Comparison of ENCODE assay signal across 1 cellular context in genomic region chr1:111099289-111099688, GRCh38.
TF ChIP-seq lines count a peak whose summit lies in the region.

No MANE protein-coding gene starts in this region.

TF ChIP-seq in K562, 482 proteins besides CTCF, POLR2A, EP300 and RAD21 (continued from another document and continues in another):
- TF ChIP-seq CBX1 (IDR thresholded peaks at IDR 0.05; ENCODE audit: low read depth) (peak; percentile 36; the same call in 1 of the 2 replicates), ZNF592 (IDR thresholded peaks at IDR 0.05) (no peak), FOXK2 (conservative IDR thresholded peaks at IDR 0.05 in 1 of 2, IDR thresholded peaks at IDR 0.05 in 1 of 2; ENCODE audit: low read depth in 2 of 2) (peak; percentile 49 to 68; a peak in 2 of 4 replicates), ZBTB17 (CRISPR knock-in tag; IDR thresholded peaks at IDR 0.05) (no peak), HINFP (tag; conservative IDR thresholded peaks at IDR 0.05; ENCODE audit: low read depth) (no peak), ZNF695 (CRISPR knock-in tag; IDR thresholded peaks at IDR 0.05) (no peak), RBM25 (IDR thresholded peaks at IDR 0.05; ENCODE audit: low read depth, low read length, severe bottlenecking) (peak; percentile 33), SMARCC2 (IDR thresholded peaks at IDR 0.05; ENCODE audit: low read depth) (no peak), FOXA3 (CRISPR knock-in tag; conservative IDR thresholded peaks at IDR 0.05 in 1 of 2, IDR thresholded peaks at IDR 0.05 in 1 of 2) (peak; percentile 59 to 70; a peak in 2 of 4 replicates), FOXJ3 (CRISPR knock-in tag; IDR thresholded peaks at IDR 0.05) (no peak), YY1 (IDR thresholded peaks at IDR 0.05; ENCODE audit: borderline replicate concordance in 1 of 3, control insufficient read depth in 1 of 3, extremely low read depth in 1 of 3, insufficient read depth in 3 of 3, insufficient read length in 1 of 3, insufficient replicate concordance in 2 of 3, low read depth in 1 of 3, low read length in 2 of 3) (no peak), KLF13 (tag; IDR thresholded peaks at IDR 0.05; ENCODE audit: borderline replicate concordance, low read depth) (no peak), PML (IDR thresholded peaks at IDR 0.05; ENCODE audit: low read length) (no peak), ZNF589 (CRISPR knock-in tag; IDR thresholded peaks at IDR 0.05; ENCODE audit: low read depth) (no peak), NFXL1 (CRISPR knock-in tag; IDR thresholded peaks at IDR 0.05) (no peak), RBM14 (IDR thresholded peaks at IDR 0.05; ENCODE audit: borderline replicate concordance, insufficient read depth, low read depth, low read length) (no peak), XRCC5 (IDR thresholded peaks at IDR 0.05; ENCODE audit: low read depth, low read length) (no peak), NFE2 (IDR thresholded peaks at IDR 0.05; ENCODE audit: low read depth) (no peak), ZNF717 (CRISPR knock-in tag; IDR thresholded peaks at IDR 0.05) (no peak), NR2C2 (CRISPR knock-in tag; IDR thresholded peaks at IDR 0.05) (no peak), NR2C2 (tag; IDR thresholded peaks at IDR 0.05) (no peak), SOX6 (IDR thresholded peaks at IDR 0.05) (peak; percentile 86), DDX20 (tag; IDR thresholded peaks at IDR 0.05; ENCODE audit: low read depth) (no peak), PYGO2 (tag; IDR thresholded peaks at IDR 0.05) (no peak), HEY1 (CRISPR knock-in tag; IDR thresholded peaks at IDR 0.05; ENCODE audit: borderline replicate concordance) (no peak), SMC3 (conservative IDR thresholded peaks at IDR 0.05; ENCODE audit: insufficient read depth, low read depth, low read length) (no peak), NFYB (IDR thresholded peaks at IDR 0.05; ENCODE audit: extremely low read depth, insufficient read length) (no peak), FOXP1 (CRISPR knock-in tag; IDR thresholded peaks at IDR 0.05) (no peak), SFPQ (IDR thresholded peaks at IDR 0.05; ENCODE audit: low read depth, low read length) (no peak), HMG20B (CRISPR knock-in tag; IDR thresholded peaks at IDR 0.05) (no peak), ARID2 (IDR thresholded peaks at IDR 0.05) (no peak), CSDE1 (IDR thresholded peaks at IDR 0.05) (no peak), ZFP36 (IDR thresholded peaks at IDR 0.05; ENCODE audit: low read depth, low read length, partially characterized antibody) (peak; percentile 86), KDM1A (IDR thresholded peaks at IDR 0.05) (no peak), ZNF764 (CRISPR knock-in tag; IDR thresholded peaks at IDR 0.05; ENCODE audit: low read depth) (no peak), ZNF23 (CRISPR knock-in tag; IDR thresholded peaks at IDR 0.05) (no peak), TRIM24 (IDR thresholded peaks at IDR 0.05) (peak in 1 of 2 experiments; percentile 73; a peak in 1 of 4 replicates), EGR1 (conservative IDR thresholded peaks at IDR 0.05) (no peak), CBFA2T2 (conservative IDR thresholded peaks at IDR 0.05) (no peak; the same call in 1 of the 2 replicates), MAFG (tag; conservative IDR thresholded peaks at IDR 0.05) (no peak), MLLT1 (IDR thresholded peaks at IDR 0.05) (no peak), HMGN3 (IDR thresholded peaks at IDR 0.05; ENCODE audit: borderline replicate concordance, extremely low read depth, insufficient read length, low read depth, low read length) (no peak), MBD1 (CRISPR knock-in tag; IDR thresholded peaks at IDR 0.05) (no peak), ATF7 (IDR thresholded peaks at IDR 0.05) (peak; percentile 21; the same call in 1 of the 2 replicates), ZNF384 (IDR thresholded peaks at IDR 0.05; ENCODE audit: low read depth, low read length) (no peak), KAT8 (IDR thresholded peaks at IDR 0.05; ENCODE audit: low read depth) (no peak), TEAD4 (IDR thresholded peaks at IDR 0.05; ENCODE audit: low read length) (no peak), TEAD4 (CRISPR knock-in tag; IDR thresholded peaks at IDR 0.05; ENCODE audit: borderline replicate concordance) (no peak), GATAD2B (IDR thresholded peaks at IDR 0.05; ENCODE audit: borderline replicate concordance) (no peak), ASH1L (IDR thresholded peaks at IDR 0.05; ENCODE audit: borderline replicate concordance, low read depth, partially characterized antibody) (no peak), SRSF1 (IDR thresholded peaks at IDR 0.05; ENCODE audit: low read depth, low read length) (no peak), ZNF696 (CRISPR knock-in tag; conservative IDR thresholded peaks at IDR 0.05) (no peak), ETS2 (tag; IDR thresholded peaks at IDR 0.05; ENCODE audit: borderline replicate concordance, poor library complexity, severe bottlenecking) (no peak), RBM15 (IDR thresholded peaks at IDR 0.05; ENCODE audit: insufficient read depth, low read length) (no peak), ELF4 (CRISPR knock-in tag; IDR thresholded peaks at IDR 0.05) (no peak), CREB5 (CRISPR knock-in tag; IDR thresholded peaks at IDR 0.05) (no peak), ESRRA (IDR thresholded peaks at IDR 0.05; ENCODE audit: borderline replicate concordance, low read depth) (0 out of 2 replicates have a peak, but pooled peaks have one; percentile 38)
